ENCODE assay signal across 1 cellular context in the genomic region with DNA sequence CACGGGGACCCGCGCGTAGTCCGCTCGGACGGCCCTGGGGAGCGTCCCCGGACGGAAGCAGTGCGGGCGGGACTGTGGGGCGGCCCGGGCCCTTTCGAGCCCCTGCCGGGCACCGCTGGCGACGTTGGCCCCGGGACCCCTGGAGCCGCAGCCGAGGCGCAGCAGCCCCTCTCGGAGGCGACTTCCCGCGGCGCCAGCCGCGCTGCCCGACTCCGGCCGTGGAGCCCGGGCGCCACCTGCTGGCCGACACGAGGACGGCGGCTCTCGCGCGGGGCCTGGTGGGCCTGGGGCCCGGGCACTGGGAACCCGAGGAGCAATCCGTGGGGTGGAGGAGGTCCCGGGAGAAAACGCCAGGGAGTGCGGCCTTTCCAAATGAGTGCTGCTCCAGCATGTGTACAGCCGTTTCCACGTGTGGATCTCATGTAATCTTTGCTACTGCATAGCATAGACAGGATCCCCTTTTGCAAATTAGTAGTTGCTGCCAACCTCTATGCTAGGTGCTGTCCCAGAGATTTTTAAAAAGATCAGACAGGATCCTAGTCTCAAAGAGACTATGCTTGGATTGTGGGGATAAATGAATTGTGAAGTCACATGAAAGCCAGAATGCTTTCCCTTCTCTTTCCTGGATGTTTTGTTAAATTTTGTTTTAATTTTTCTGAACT.
TF ChIP-seq lines count a peak whose summit lies in the region.

No MANE protein-coding gene starts in this region.

TF ChIP-seq in A549, 52 proteins besides CTCF, POLR2A, EP300 and RAD21 (continued from another document):
- TF ChIP-seq REST (IDR thresholded peaks at IDR 0.05) (no peak), EHMT2 (IDR thresholded peaks at IDR 0.05; ENCODE audit: low read depth) (no peak), ZFP36 (IDR thresholded peaks at IDR 0.05; ENCODE audit: borderline replicate concordance, partially characterized antibody) (no peak), POLR2AphosphoS2 (conservative IDR thresholded peaks at IDR 0.05; ENCODE audit: low read length) (no peak), SREBF2 (IDR thresholded peaks at IDR 0.05) (no peak), SMC3 (IDR thresholded peaks at IDR 0.05) (peak; percentile 100)
- TF ChIP-seq, protein P1, sequence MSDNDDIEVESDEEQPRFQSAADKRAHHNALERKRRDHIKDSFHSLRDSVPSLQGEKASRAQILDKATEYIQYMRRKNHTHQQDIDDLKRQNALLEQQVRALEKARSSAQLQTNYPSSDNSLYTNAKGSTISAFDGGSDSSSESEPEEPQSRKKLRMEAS (IDR thresholded peaks at IDR 0.05) = 0 out of 2 replicates have a peak, but pooled peaks have one; percentile 14
